ENCODE assay signal across 1 cellular context in genomic region chr19:33239223-33239975, GRCh38.
TF ChIP-seq lines count a peak whose summit lies in the region.

No MANE protein-coding gene starts in this region.

TF ChIP-seq in K562, 482 proteins besides CTCF, POLR2A, EP300 and RAD21:
- no peak for TF ChIP-seq SMARCA4 (IDR thresholded peaks at IDR 0.05)
- peak; percentile 94 for TF ChIP-seq ZFP36 (IDR thresholded peaks at IDR 0.05; ENCODE audit: low read depth, low read length, partially characterized antibody)
- no peak for TF ChIP-seq ATF7 (IDR thresholded peaks at IDR 0.05)
